Comparison of ENCODE assay signal across 24 cellular contexts in genomic region chr7:141978351-141978750, GRCh38. TPM values are rescaled to one million over a fixed set of nuclear protein-coding genes. Genes with fewer than 3 reads are reported as not detected.
DNase-seq lines count a peak whose midpoint lies in the region; ATAC-seq, FAIRE-seq and TF ChIP-seq lines count a peak whose summit lies in the region.
"Had no signal": no experiment of that assay in that cellular context is flagged by ENCODE, and none has a peak within 500 bp of the region (broad histone marks: within the 10 kb centered on the region; RNA-seq: fewer than 3 reads in every experiment).

No MANE protein-coding gene starts in this region.

- peak overlapping the region; percentile 42 for H3K4me3 Mint-ChIP-seq in natural killer cell
- H3K4me3 Mint-ChIP-seq in natural killer cell treated with Interleukin-12 subunit alpha and Interleukin-12 subunit beta and Interleukin-15 and Interleukin-18, amount 100 ng/mL, for 72 hours, result no peak overlapping the region
- H3K4me3 Mint-ChIP-seq: B cell; CD4-positive, alpha-beta T cell; CD8-positive, alpha-beta T cell had no signal

- DNase-seq in natural killer cell, result no peak
- DNase-seq in natural killer cell treated with Interleukin-12 subunit alpha and Interleukin-12 subunit beta and Interleukin-15 and Interleukin-18, amount 100 ng/mL, for 72 hours (ENCODE audit: low spot score), result no peak
- DNase-seq in bronchial epithelial cell (ENCODE audit: low read depth), result peak; percentile 60
- DNase-seq in kidney tubule cell (ENCODE audit: low spot score), result peak; percentile 54
- no peak for DNase-seq in mucosa of descending colon
- DNase-seq in NCI-H446 (lab: John Stamatoyannopoulos, UW), result no peak
- DNase-seq: AML-193; Caco-2; Calu3; CD4-positive, alpha-beta T cell; CD8-positive, alpha-beta T cell; DMS79 treated with DMSO at 0.1 percent for 48 hours; GF-D8 had no signal

- ATAC-seq in natural killer cell, result no peak
- ATAC-seq in natural killer cell treated with Interleukin-12 subunit alpha and Interleukin-12 subunit beta and Interleukin-15 and Interleukin-18, amount 100 ng/mL, for 72 hours, result no peak
- no peak for ATAC-seq in mucosa of descending colon
- ATAC-seq in GM19395 (IDR thresholded peaks at IDR 0.05; ENCODE audit: unreplicated experiment), result no peak
- ATAC-seq: A549; CD8-positive, alpha-beta T cell had no signal

- H3K36me3 ChIP-seq in bronchial epithelial cell (ENCODE audit: control insufficient read depth, insufficient read depth, low read length) (no peaks in the 10 kb centered on the region), neutrophil (no peaks in the 10 kb centered on the region), mucosa of descending colon (ENCODE audit: low read depth) (no peaks in the 10 kb centered on the region)

- intact Hi-C loops in natural killer cell (cut with micrococcal nuclease) (loop anchor here (5.0 kb wide), 2 partner anchors 34 to 379 kb away; no protein-coding TSS in a partner anchor), mucosa of descending colon (cut with DNase I, micrococcal nuclease) (loop anchor here in 1 of 2 donors (5.0 kb wide), 1 partner anchor 209 kb away; no protein-coding TSS in a partner anchor)

- H3K27ac ChIP-seq in neutrophil, result peak overlapping the region; percentile 76
- H3K27ac ChIP-seq: 22Rv1, A549, C4-2B had no signal

- H3K4me3 ChIP-seq in bronchial epithelial cell (ENCODE audit: low read depth, low read length) (no peak overlapping the region), neutrophil (ENCODE audit: low read depth in 1 of 2, low read length in 1 of 2) (no peak overlapping the region), mucosa of descending colon (no peak overlapping the region)
- H3K4me3 ChIP-seq: A549 had no signal

- H3K27me3 ChIP-seq in bronchial epithelial cell (ENCODE audit: control insufficient read depth, insufficient read depth, low read length), result no peaks in the 10 kb centered on the region
- no peaks in the 10 kb centered on the region for H3K27me3 ChIP-seq in neutrophil

- no peaks in the 10 kb centered on the region for H3K36me3 Mint-ChIP-seq in natural killer cell
- H3K36me3 Mint-ChIP-seq in natural killer cell treated with Interleukin-12 subunit alpha and Interleukin-12 subunit beta and Interleukin-15 and Interleukin-18, amount 100 ng/mL, for 72 hours, result no peaks in the 10 kb centered on the region
- H3K36me3 Mint-ChIP-seq: CD8-positive, alpha-beta T cell had no signal

- FAIRE-seq in bronchial epithelial cell (lab: Jason Lieb, UNC), result no peak
- FAIRE-seq: A549, D721Med, G401.6, GM12891, GM19239 had no signal

- TF ChIP-seq CTCF in natural killer cell (IDR thresholded peaks at IDR 0.05) (no peak), bronchial epithelial cell (IDR thresholded peaks at IDR 0.05; ENCODE audit: insufficient read depth, low read length, severe bottlenecking) (no peak), neutrophil (IDR thresholded peaks at IDR 0.05) (no peak), mucosa of descending colon (IDR thresholded peaks at IDR 0.05) (no peak)

- peak overlapping the region; percentile 31 to 73 for H3K27ac Mint-ChIP-seq in natural killer cell
- no peak overlapping the region for H3K27ac Mint-ChIP-seq in natural killer cell treated with Interleukin-12 subunit alpha and Interleukin-12 subunit beta and Interleukin-15 and Interleukin-18, amount 100 ng/mL, for 72 hours
- H3K27ac Mint-ChIP-seq: B cell; CD4-positive, alpha-beta T cell; CD8-positive, alpha-beta T cell had no signal

- peaks cover 43 to 44% of the 10 kb centered on the region in 2 experiments for H3K4me1 ChIP-seq in neutrophil (ENCODE audit: control insufficient read depth in 1 of 2, insufficient read depth in 1 of 2, low read depth in 1 of 2, low read length in 1 of 2)
- H3K4me1 ChIP-seq in mucosa of descending colon (ENCODE audit: low read depth), result peaks cover 2% of the 10 kb centered on the region
- H3K4me1 ChIP-seq: A549, Caco-2 had no signal

- no peaks in the 10 kb centered on the region for H3K27me3 Mint-ChIP-seq in natural killer cell (ENCODE audit: low read depth in 2 of 2)
- no peaks in the 10 kb centered on the region for H3K27me3 Mint-ChIP-seq in natural killer cell treated with Interleukin-12 subunit alpha and Interleukin-12 subunit beta and Interleukin-15 and Interleukin-18, amount 100 ng/mL, for 72 hours
- H3K27me3 Mint-ChIP-seq: B cell; CD4-positive, alpha-beta T cell had no signal

- H3K9me3 Mint-ChIP-seq in natural killer cell, result peaks cover 2 to 3% of the 10 kb centered on the region in 2 donors
- peaks cover 4% of the 10 kb centered on the region for H3K9me3 Mint-ChIP-seq in natural killer cell treated with Interleukin-12 subunit alpha and Interleukin-12 subunit beta and Interleukin-15 and Interleukin-18, amount 100 ng/mL, for 72 hours
- H3K9me3 Mint-ChIP-seq: CD4-positive, alpha-beta T cell had no signal

- H3K4me1 Mint-ChIP-seq in natural killer cell, result peaks cover 34 to 36% of the 10 kb centered on the region in 2 donors
- peaks cover 12 to 32% of the 10 kb centered on the region in 2 donors for H3K4me1 Mint-ChIP-seq in natural killer cell treated with Interleukin-12 subunit alpha and Interleukin-12 subunit beta and Interleukin-15 and Interleukin-18, amount 100 ng/mL, for 72 hours (ENCODE audit: low read depth in 2 of 2)

- H3K9me3 ChIP-seq in neutrophil, result no peaks in the 10 kb centered on the region
- H3K9me3 ChIP-seq in mucosa of descending colon, result no peaks in the 10 kb centered on the region
- H3K9me3 ChIP-seq: A549, Caco-2 had no signal

RNA-seq across cellular contexts. Expression of gene TAS2R38, which starts 4.8 kb away (rescaled TPM):
- total RNA-seq in natural killer cell, result not detected
- total RNA-seq in natural killer cell treated with Interleukin-12 subunit alpha and Interleukin-12 subunit beta and Interleukin-15 and Interleukin-18, amount 100 ng/mL, for 72 hours, result not detected
- not detected in 2 replicates for total RNA-seq in bronchial epithelial cell
- total RNA-seq in mucosa of descending colon, result under 1 TPM in 1 of 3 donors, not detected in 2; 0.35 TPM
- total RNA-seq: A172; B cell; Caco-2; Calu3; CD4-positive, alpha-beta T cell; CD8-positive, alpha-beta T cell had no signal

RNA-seq across cellular contexts. Expression of gene MGAM, which starts 17.3 kb away (rescaled TPM):
- 10 to 100 TPM; 17.3 to 72.5 (median 31.9) TPM for total RNA-seq in natural killer cell
- under 1 TPM in 1 of 2 donors, not detected in 1; 0.33 TPM for total RNA-seq in natural killer cell treated with Interleukin-12 subunit alpha and Interleukin-12 subunit beta and Interleukin-15 and Interleukin-18, amount 100 ng/mL, for 72 hours
- total RNA-seq in bronchial epithelial cell, result under 0.01 and 0.38 TPM in 2 replicates
- total RNA-seq in mucosa of descending colon, result 1 to 10 TPM; 1.7 to 3.0 (median 1.8) TPM
- total RNA-seq: A172; CD4-positive, alpha-beta T cell had no signal

RNA-seq across cellular contexts. Expression of gene CLEC5A, which starts 31.6 kb away (rescaled TPM):
- under 1 TPM in 1 of 3 donors, not detected in 2; 0.60 TPM for total RNA-seq in natural killer cell
- not detected for total RNA-seq in natural killer cell treated with Interleukin-12 subunit alpha and Interleukin-12 subunit beta and Interleukin-15 and Interleukin-18, amount 100 ng/mL, for 72 hours
- total RNA-seq in bronchial epithelial cell, result not detected in 2 replicates
- under 1 TPM in 2 of 3 donors, not detected in 1; 0.38 to 0.41 TPM for total RNA-seq in mucosa of descending colon
- total RNA-seq: A172; Caco-2; Calu3; CD4-positive, alpha-beta T cell; CD8-positive, alpha-beta T cell had no signal

Comparison
In these comparisons a context has a peak if more than half of its experiments do, and no peak if none do; other contexts are left out.
1. H3K27ac Mint-ChIP-seq: peak in natural killer cell (2 of 2); none in natural killer cell treated with Interleukin-12 subunit alpha and Interleukin-12 subunit beta and Interleukin-15 and Interleukin-18, amount 100 ng/mL, for 72 hours (0 of 2).
2. RNA of gene MGAM, which starts 17.3 kb away (total RNA-seq): 17.3 to 72.5 TPM in natural killer cell; 1.7 to 3.0 TPM in mucosa of descending colon, 0.33 TPM in natural killer cell treated with Interleukin-12 subunit alpha and Interleukin-12 subunit beta and Interleukin-15 and Interleukin-18, amount 100 ng/mL, for 72 hours and under 0.01 to 0.38 TPM in bronchial epithelial cell; every median in the first group is over 4 times any median in the second.
3. DNase-seq: peak in bronchial epithelial cell (single experiment) and kidney tubule cell (single experiment); none in natural killer cell (single experiment), natural killer cell treated with Interleukin-12 subunit alpha and Interleukin-12 subunit beta and Interleukin-15 and Interleukin-18, amount 100 ng/mL, for 72 hours (single experiment), mucosa of descending colon (0 of 3) and NCI-H446 (0 of 2).